In the genomic region with DNA sequence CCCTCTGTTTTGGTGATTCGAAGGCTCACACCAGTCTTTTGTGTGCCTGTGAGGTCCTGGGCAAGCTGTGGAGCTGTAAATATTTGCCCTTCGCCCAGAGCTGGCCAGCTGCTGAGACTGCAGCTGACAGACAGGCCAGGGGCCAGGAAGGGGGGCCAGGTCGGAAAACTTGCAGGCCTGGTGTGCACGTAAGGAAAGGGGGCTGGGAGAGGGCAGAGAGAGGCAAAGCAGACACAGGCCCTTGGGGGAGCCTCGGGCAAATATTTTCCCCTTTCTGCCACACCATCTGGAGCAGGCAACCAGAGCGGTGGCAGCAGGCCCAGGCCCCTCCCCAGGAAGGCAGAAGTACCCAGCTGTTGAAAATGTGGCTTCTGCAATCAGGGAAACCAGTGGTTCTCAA, we compare ENCODE assay signal across 8 cellular contexts. TPM values are rescaled to one million over a fixed set of nuclear protein-coding genes. Genes with fewer than 3 reads are reported as not detected.
DNase-seq lines count a peak whose midpoint lies in the region; ATAC-seq lines count a peak whose summit lies in the region.

No MANE protein-coding gene starts in this region.

- H3K4me1 Mint-ChIP-seq in naive thymus-derived CD8-positive, alpha-beta T cell: no peaks in the 10 kb centered on the region

- H3K27ac Mint-ChIP-seq in naive thymus-derived CD8-positive, alpha-beta T cell: no peak overlapping the region

- no peak overlapping the region for H3K4me3 Mint-ChIP-seq in naive thymus-derived CD8-positive, alpha-beta T cell

- peaks cover 13 to 30% (median 23%) of the 10 kb centered on the region in 5 donors for H3K27me3 Mint-ChIP-seq in naive thymus-derived CD8-positive, alpha-beta T cell

- peak overlapping the region; percentile 73 to 76 for H3K4me3 ChIP-seq in mucosa of rectum (ENCODE audit: low read length in 2 of 2)

- ATAC-seq in HG03457 (IDR thresholded peaks at IDR 0.05; ENCODE audit: unreplicated experiment) (no peak), GM18870 (IDR thresholded peaks at IDR 0.05; ENCODE audit: unreplicated experiment) (no peak), GM21390 (IDR thresholded peaks at IDR 0.05; ENCODE audit: unreplicated experiment) (no peak)
- ATAC-seq in naive thymus-derived CD8-positive, alpha-beta T cell: no peak

- no peaks in the 10 kb centered on the region for H3K36me3 ChIP-seq in mucosa of rectum (ENCODE audit: control insufficient read depth in 2 of 2, insufficient read depth in 2 of 2, low read length in 2 of 2)

- POLR2A ChIA-PET in naive thymus-derived CD8-positive, alpha-beta T cell (lab: Charles Lee): no interaction called here

- H3K9me3 Mint-ChIP-seq in naive thymus-derived CD8-positive, alpha-beta T cell: peaks cover 0 to 4% (median 0%) of the 10 kb centered on the region in 9 donors

- H3K27me3 ChIP-seq in mucosa of rectum (ENCODE audit: control insufficient read depth in 2 of 2, insufficient read depth in 2 of 2, low read length in 2 of 2): no peaks in the 10 kb centered on the region

- peak overlapping the region; percentile 20 to 66 for H3K9ac ChIP-seq in mucosa of rectum (ENCODE audit: low read depth in 1 of 2, low read length in 2 of 2)

- no peaks in the 10 kb centered on the region for H3K9me3 ChIP-seq in mucosa of rectum (ENCODE audit: control insufficient read depth in 2 of 2, low read length in 2 of 2)

- peaks cover 5 to 13% of the 10 kb centered on the region in 2 donors for H3K4me1 ChIP-seq in mucosa of rectum (ENCODE audit: control insufficient read depth in 2 of 2, insufficient read depth in 2 of 2, low read length in 2 of 2)

- H3K27ac ChIP-seq in mucosa of rectum (ENCODE audit: low read depth in 2 of 2, low read length in 2 of 2): peak overlapping the region; percentile 69 to 74

- no peaks in the 10 kb centered on the region for H3K36me3 Mint-ChIP-seq in naive thymus-derived CD8-positive, alpha-beta T cell

- DNase-seq in AG08396 (ENCODE audit: low spot score) (peak; percentile 42), NCI-H2171 treated with DMSO at 0.1 percent for 48 hours (lab: John Stamatoyannopoulos, UW) (peak; percentile 73), ecto neural progenitor cell (ENCODE audit: low spot score) (peak; percentile 65)
- DNase-seq in naive thymus-derived CD8-positive, alpha-beta T cell: no peak

RNA-seq across cellular contexts. Expression of gene PDZRN3, which starts 2.6 kb away (rescaled TPM):
- total RNA-seq in naive thymus-derived CD8-positive, alpha-beta T cell: not detected
- polyA plus RNA-seq in naive thymus-derived CD8-positive, alpha-beta T cell: not detected

Comparison
In these comparisons a context has a peak if more than half of its experiments do, and no peak if none do; other contexts are left out.
1. DNase-seq: peak in AG08396 (single experiment), NCI-H2171 treated with DMSO at 0.1 percent for 48 hours (single experiment) and ecto neural progenitor cell (single experiment); none in naive thymus-derived CD8-positive, alpha-beta T cell (0 of 10).